Comparison of ENCODE assay signal across 25 cellular contexts in genomic region chr14:97642631-97643030, GRCh38.
"Had no signal": no experiment of that assay in that cellular context is flagged by ENCODE, and none has a peak within 500 bp of the region (broad histone marks: within the 10 kb centered on the region; RNA-seq: fewer than 3 reads in every experiment).

No MANE protein-coding gene starts in this region.

- H3K36me3 ChIP-seq: heart right ventricle, left lung, lower lobe of right lung, neutrophil, right lobe of liver, tibial artery had no signal

- H3K36me3 Mint-ChIP-seq: stimulated activated memory B cell treated with anti-CD40 and anti-IgM and Interleukin-4, amounts not matched to agents 10 μg/mL and 1 μg/mL and 100 μg/mL, for 72 hours had no signal

- H3K27me3 Mint-ChIP-seq: activated naive CD8-positive, alpha-beta T cell treated with anti-CD3 and anti-CD28 coated beads, Interleukin-2, amount 50 U/mL, for 24 hours; stimulated activated memory B cell treated with anti-CD40 and anti-IgM and Interleukin-4, amounts not matched to agents 10 μg/mL and 1 μg/mL and 100 μg/mL, for 72 hours; stimulated activated naive CD8-positive, alpha-beta T cell treated with anti-CD3 and anti-CD28 coated beads, Interleukin-15, amount 100 ng/mL, for 72 hours had no signal

- H3K4me3 Mint-ChIP-seq: activated naive CD8-positive, alpha-beta T cell treated with anti-CD3 and anti-CD28 coated beads, Interleukin-2, amount 50 U/mL, for 24 hours; nephron; stimulated activated memory B cell treated with anti-CD40 and anti-IgM and Interleukin-4, amounts not matched to agents 10 μg/mL and 1 μg/mL and 100 μg/mL, for 72 hours had no signal

- H3K27ac ChIP-seq: breast epithelium, foreskin keratinocyte, heart right ventricle, left lung, lower lobe of right lung, neutrophil, right lobe of liver, skin epidermis, tibial artery had no signal

- H3K9me3 Mint-ChIP-seq: activated naive CD8-positive, alpha-beta T cell treated with anti-CD3 and anti-CD28 coated beads, Interleukin-2, amount 50 U/mL, for 24 hours; nephron; stimulated activated naive CD8-positive, alpha-beta T cell treated with anti-CD3 and anti-CD28 coated beads, Interleukin-15, amount 100 ng/mL, for 72 hours had no signal

- H3K27me3 ChIP-seq: breast epithelium, foreskin keratinocyte, left lung, neutrophil, right lobe of liver, tibial artery had no signal

- H3K27ac Mint-ChIP-seq: activated naive CD8-positive, alpha-beta T cell treated with anti-CD3 and anti-CD28 coated beads, Interleukin-2, amount 50 U/mL, for 24 hours; nephron; stimulated activated memory B cell treated with anti-CD40 and anti-IgM and Interleukin-4, amounts not matched to agents 10 μg/mL and 1 μg/mL and 100 μg/mL, for 72 hours; stimulated activated naive CD8-positive, alpha-beta T cell treated with anti-CD3 and anti-CD28 coated beads, Interleukin-15, amount 100 ng/mL, for 72 hours had no signal

- H3K4me1 Mint-ChIP-seq: stimulated activated memory B cell treated with anti-CD40 and anti-IgM and Interleukin-4, amounts not matched to agents 10 μg/mL and 1 μg/mL and 100 μg/mL, for 72 hours had no signal

- DNase-seq: activated CD4-positive, alpha-beta T cell treated with anti-CD3 and anti-CD28 coated beads for 48 hours; activated CD4-positive, alpha-beta T cell treated with anti-CD3 and anti-CD28 coated beads, Interleukin-2, amount 50 U/mL, for 48 hours; activated CD8-positive, alpha-beta memory T cell treated with anti-CD3 and anti-CD28 coated beads, Interleukin-2, amount 50 U/mL, for 4 hours; activated gamma-delta T cell; activated naive CD4-positive, alpha-beta T cell treated with anti-CD3 and anti-CD28 coated beads, Interleukin-2, amount 50 U/mL, for 16 hours; activated naive CD8-positive, alpha-beta T cell treated with anti-CD3 and anti-CD28 coated beads, Interleukin-2, amount 50 U/mL, for 24 hours; activated T-cell treated with anti-CD3 and anti-CD28 coated beads, Interleukin-2, amount 50 U/mL, for 1 hour; central memory CD4-positive, alpha-beta T cell; foreskin keratinocyte; heart right ventricle; kidney glomerular epithelial cell; left lung; lower lobe of right lung; mucosa of descending colon; right lobe of liver; stimulated activated CD4-positive, alpha-beta T cell treated with anti-CD3 and anti-CD28 coated beads, Interleukin-12 subunit alpha, Interleukin-12 subunit beta, amount 100 ng/mL, for 4 hours; stimulated activated CD4-positive, alpha-beta T cell treated with anti-CD3 and anti-CD28 coated beads, Interleukin-4, amount 100 ng/mL, for 4 hours; stimulated activated CD8-positive, alpha-beta memory T cell treated with anti-CD3 and anti-CD28 coated beads, Interleukin-4, amount 100 ng/mL, for 48 hours; stimulated activated naive CD8-positive, alpha-beta T cell treated with anti-CD3 and anti-CD28 coated beads, Interleukin-15, amount 100 ng/mL, for 72 hours had no signal

- H3K4me3 ChIP-seq: breast epithelium, heart right ventricle, left lung, lower lobe of right lung, mucosa of descending colon, right lobe of liver, skin epidermis, tibial artery had no signal

- ATAC-seq: activated naive CD8-positive, alpha-beta T cell treated with anti-CD3 and anti-CD28 coated beads, Interleukin-2, amount 50 U/mL, for 24 hours; foreskin keratinocyte; heart right ventricle; left lung; lower lobe of right lung; mucosa of descending colon; right lobe of liver; stimulated activated memory B cell treated with anti-CD40 and anti-IgM and Interleukin-4, amounts not matched to agents 10 μg/mL and 1 μg/mL and 100 μg/mL, for 72 hours; stimulated activated naive CD8-positive, alpha-beta T cell treated with anti-CD3 and anti-CD28 coated beads, Interleukin-15, amount 100 ng/mL, for 72 hours had no signal

- H3K9me3 ChIP-seq: breast epithelium, heart right ventricle, left lung, lower lobe of right lung, mucosa of descending colon, neutrophil, right lobe of liver, tibial artery had no signal

- H3K4me1 ChIP-seq: breast epithelium, foreskin keratinocyte, heart right ventricle, left lung, lower lobe of right lung, right lobe of liver, tibial artery had no signal
